Comparison of ENCODE assay signal across 2 cellular contexts in genomic region chr20:39480644-39481043, GRCh38.
TF ChIP-seq lines count a peak whose summit lies in the region.

No MANE protein-coding gene starts in this region.

TF ChIP-seq in HepG2, 621 proteins besides CTCF, POLR2A, EP300 and RAD21:
- TF ChIP-seq ATF7 (IDR thresholded peaks at IDR 0.05) (peak; percentile 56), ATF7 (CRISPR knock-in tag; IDR thresholded peaks at IDR 0.05) (no peak), KIAA2018 (CRISPR knock-in tag; IDR thresholded peaks at IDR 0.05; ENCODE audit: borderline replicate concordance) (no peak)
TF ChIP-seq in HepG2: peak in this region for 1.

TF ChIP-seq in HEK293, 187 proteins besides CTCF, POLR2A, EP300 and RAD21:
- TF ChIP-seq ZNF449 (tag by site-specific recombination; IDR thresholded peaks at IDR 0.05) (no peak), ATF2 (tag by site-specific recombination; IDR thresholded peaks at IDR 0.05; ENCODE audit: low read depth) (0 out of 2 replicates have a peak, but pooled peaks have one; percentile 21)
TF ChIP-seq in HEK293: peak in this region for 1.
